28 cellular contexts compared by ENCODE assay signal in genomic region chr2:178220814-178221213, GRCh38.
"Had no signal": no experiment of that assay in that cellular context is flagged by ENCODE, and none has a peak within 500 bp of the region (broad histone marks: within the 10 kb centered on the region; RNA-seq: fewer than 3 reads in every experiment).

No MANE protein-coding gene starts in this region.

- H3K27ac ChIP-seq: ascending aorta, brain microvascular endothelial cell, coronary artery, dorsolateral prefrontal cortex, esophagus squamous epithelium, gastroesophageal sphincter had no signal

- H3K36me3 ChIP-seq: ascending aorta, brain microvascular endothelial cell, esophagus squamous epithelium, gastroesophageal sphincter had no signal

- H3K27me3 ChIP-seq: ascending aorta, brain microvascular endothelial cell, dorsolateral prefrontal cortex, esophagus squamous epithelium, gastroesophageal sphincter had no signal

- H3K27ac Mint-ChIP-seq: activated CD4-positive, alpha-beta memory T cell treated with anti-CD3 and anti-CD28 coated beads for 36 hours; activated CD4-positive, alpha-beta T cell treated with anti-CD3 and anti-CD28 coated beads for 36 hours; activated CD4-positive, alpha-beta T cell treated with anti-CD3 and anti-CD28 coated beads, Interleukin-2, amount 10 ng/mL, durations not matched to agents 24 days and 14 days; activated CD8-positive, alpha-beta T cell treated with anti-CD3 and anti-CD28 coated beads, Interleukin-2, amount 10 ng/mL, durations not matched to agents 7 days and 5 days; activated naive CD4-positive, alpha-beta T cell treated with anti-CD3 and anti-CD28 coated beads, Interleukin-2, amount 10 ng/mL, durations not matched to agents 7 days and 5 days; activated naive CD4-positive, alpha-beta T cell treated with anti-CD3 and anti-CD28 coated beads, Interleukin-2, amount 50 U/mL, for 72 hours; activated naive CD8-positive, alpha-beta T cell treated with anti-CD3 and anti-CD28 coated beads, Interleukin-2, amount 10 ng/mL, durations not matched to agents 7 days and 5 days; activated T-cell treated with anti-CD3 and anti-CD28 coated beads, Interleukin-2, amount 50 U/mL, for 24 hours; activated T-cell treated with anti-CD3 and anti-CD28 coated beads, Interleukin-2, amount 50 U/mL, for 72 hours; dendritic cell treated with granulocyte-macrophage colony-stimulating factor and Interleukin-4, amounts not matched to agents 40 ng/mL and 50 ng/mL, for 4 days had no signal

- ATAC-seq: activated CD4-positive, alpha-beta T cell treated with anti-CD3 and anti-CD28 coated beads for 36 hours; activated CD8-positive, alpha-beta T cell treated with anti-CD3 and anti-CD28 coated beads, Interleukin-2, amount 10 ng/mL, durations not matched to agents 7 days and 5 days; activated naive CD4-positive, alpha-beta T cell treated with anti-CD3 and anti-CD28 coated beads, Interleukin-2, amount 50 U/mL, for 72 hours; activated T-cell treated with anti-CD3 and anti-CD28 coated beads, Interleukin-2, amount 50 U/mL, for 72 hours; gastroesophageal sphincter had no signal

- H3K9me3 Mint-ChIP-seq: activated CD4-positive, alpha-beta memory T cell treated with anti-CD3 and anti-CD28 coated beads for 36 hours; activated CD4-positive, alpha-beta T cell treated with anti-CD3 and anti-CD28 coated beads, Interleukin-2, amount 10 ng/mL, durations not matched to agents 24 days and 14 days; activated naive CD4-positive, alpha-beta T cell treated with anti-CD3 and anti-CD28 coated beads, Interleukin-2, amount 10 ng/mL, durations not matched to agents 7 days and 5 days; activated naive CD4-positive, alpha-beta T cell treated with anti-CD3 and anti-CD28 coated beads, Interleukin-2, amount 50 U/mL, for 72 hours; activated naive CD8-positive, alpha-beta T cell treated with anti-CD3 and anti-CD28 coated beads, Interleukin-2, amount 10 ng/mL, durations not matched to agents 7 days and 5 days; activated T-cell treated with anti-CD3 and anti-CD28 coated beads, Interleukin-2, amount 50 U/mL, for 24 hours; central memory CD8-positive, alpha-beta T cell; dendritic cell treated with granulocyte-macrophage colony-stimulating factor and Interleukin-4, amounts not matched to agents 40 ng/mL and 50 ng/mL, for 4 days had no signal

- H3K27me3 Mint-ChIP-seq: activated naive CD4-positive, alpha-beta T cell treated with anti-CD3 and anti-CD28 coated beads, Interleukin-2, amount 10 ng/mL, durations not matched to agents 7 days and 5 days had no signal

- H3K4me1 Mint-ChIP-seq: activated CD4-positive, alpha-beta T cell treated with anti-CD3 and anti-CD28 coated beads for 36 hours; activated naive CD4-positive, alpha-beta T cell treated with anti-CD3 and anti-CD28 coated beads, Interleukin-2, amount 10 ng/mL, durations not matched to agents 7 days and 5 days; activated naive CD8-positive, alpha-beta T cell treated with anti-CD3 and anti-CD28 coated beads, Interleukin-2, amount 10 ng/mL, durations not matched to agents 7 days and 5 days; central memory CD8-positive, alpha-beta T cell had no signal

- H3K9me3 ChIP-seq: ascending aorta, esophagus squamous epithelium, gastroesophageal sphincter had no signal

- H3K36me3 Mint-ChIP-seq: activated CD4-positive, alpha-beta memory T cell treated with anti-CD3 and anti-CD28 coated beads for 36 hours; activated naive CD4-positive, alpha-beta T cell treated with anti-CD3 and anti-CD28 coated beads, Interleukin-2, amount 10 ng/mL, durations not matched to agents 7 days and 5 days; activated naive CD4-positive, alpha-beta T cell treated with anti-CD3 and anti-CD28 coated beads, Interleukin-2, amount 50 U/mL, for 72 hours; activated naive CD8-positive, alpha-beta T cell treated with anti-CD3 and anti-CD28 coated beads, Interleukin-2, amount 10 ng/mL, durations not matched to agents 7 days and 5 days had no signal

- H3K4me1 ChIP-seq: ascending aorta, esophagus squamous epithelium, gastroesophageal sphincter had no signal

- DNase-seq: activated CD4-positive, alpha-beta memory T cell treated with anti-CD3 and anti-CD28 coated beads for 36 hours; activated CD4-positive, alpha-beta T cell treated with anti-CD3 and anti-CD28 coated beads for 36 hours; activated CD4-positive, alpha-beta T cell treated with anti-CD3 and anti-CD28 coated beads, Interleukin-2, amount 10 ng/mL, durations not matched to agents 24 days and 14 days; activated CD4-positive, CD25-positive, alpha-beta regulatory T cell; activated CD4-positive, CD25-positive, alpha-beta regulatory T cell treated with anti-CD3 and anti-CD28 coated beads, Interleukin-2, amount 50 U/mL, for 72 hours; activated CD8-positive, alpha-beta memory T cell treated with anti-CD3 and anti-CD28 coated beads, Interleukin-2, amount 50 U/mL, for 48 hours; activated CD8-positive, alpha-beta T cell treated with anti-CD3 and anti-CD28 coated beads, Interleukin-2, amount 10 ng/mL, durations not matched to agents 7 days and 5 days; activated gamma-delta T cell; activated naive CD4-positive, alpha-beta T cell; activated naive CD4-positive, alpha-beta T cell treated with anti-CD3 and anti-CD28 coated beads, Interleukin-2, amount 10 ng/mL, durations not matched to agents 7 days and 5 days; activated naive CD8-positive, alpha-beta T cell treated with anti-CD3 and anti-CD28 coated beads, Interleukin-2, amount 10 ng/mL, durations not matched to agents 7 days and 5 days; activated T-cell treated with anti-CD3 and anti-CD28 coated beads for 4 hours; activated T-cell treated with anti-CD3 and anti-CD28 coated beads, Interleukin-2, amount 50 U/mL, for 24 hours; activated T-cell treated with anti-CD3 and anti-CD28 coated beads, Interleukin-2, amount 50 U/mL, for 72 hours; brain microvascular endothelial cell; dorsolateral prefrontal cortex; effector memory CD4-positive, alpha-beta T cell; erythroblast; esophagus squamous epithelium; foreskin melanocyte; head of caudate nucleus; T-helper 2 cell had no signal

- H3K4me3 ChIP-seq: ascending aorta, coronary artery, dorsolateral prefrontal cortex, esophagus squamous epithelium, gastroesophageal sphincter had no signal

- H3K4me3 Mint-ChIP-seq: activated CD4-positive, alpha-beta memory T cell treated with anti-CD3 and anti-CD28 coated beads for 36 hours; activated CD4-positive, alpha-beta T cell treated with anti-CD3 and anti-CD28 coated beads for 36 hours; activated CD4-positive, alpha-beta T cell treated with anti-CD3 and anti-CD28 coated beads, Interleukin-2, amount 10 ng/mL, durations not matched to agents 24 days and 14 days; activated CD8-positive, alpha-beta T cell treated with anti-CD3 and anti-CD28 coated beads, Interleukin-2, amount 10 ng/mL, durations not matched to agents 7 days and 5 days; activated naive CD4-positive, alpha-beta T cell treated with anti-CD3 and anti-CD28 coated beads, Interleukin-2, amount 10 ng/mL, durations not matched to agents 7 days and 5 days; activated naive CD8-positive, alpha-beta T cell treated with anti-CD3 and anti-CD28 coated beads, Interleukin-2, amount 10 ng/mL, durations not matched to agents 7 days and 5 days; activated T-cell treated with anti-CD3 and anti-CD28 coated beads, Interleukin-2, amount 50 U/mL, for 24 hours; activated T-cell treated with anti-CD3 and anti-CD28 coated beads, Interleukin-2, amount 50 U/mL, for 72 hours; central memory CD8-positive, alpha-beta T cell; dendritic cell treated with granulocyte-macrophage colony-stimulating factor and Interleukin-4, amounts not matched to agents 40 ng/mL and 50 ng/mL, for 4 days had no signal
